14 cellular contexts compared by ENCODE assay signal in genomic region chr17:80712089-80712488, GRCh38.
DNase-seq lines count a peak whose midpoint lies in the region; ATAC-seq and TF ChIP-seq lines count a peak whose summit lies in the region.
"Had no signal": no experiment of that assay in that cellular context is flagged by ENCODE, and none has a peak within 500 bp of the region (broad histone marks: within the 10 kb centered on the region; RNA-seq: fewer than 3 reads in every experiment).

No MANE protein-coding gene starts in this region.

- intact Hi-C loops in natural killer cell (cut with micrococcal nuclease): no loop called here

- DNase-seq in T-helper 1 cell (no peak), natural killer cell (no peak), NCI-H2171 treated with DMSO at 0.1 percent for 48 hours (lab: John Stamatoyannopoulos, UW) (no peak), T-helper 2 cell (no peak)
- no peak for DNase-seq in natural killer cell treated with Interleukin-12 subunit alpha and Interleukin-12 subunit beta and Interleukin-15 and Interleukin-18, amount 100 ng/mL, for 72 hours (ENCODE audit: low spot score)
- no peak for DNase-seq in central memory CD8-positive, alpha-beta T cell (ENCODE audit: low spot score in 2 of 2)
- DNase-seq in stimulated activated effector memory CD8-positive, alpha-beta T cell treated with anti-CD3 and anti-CD28 coated beads, Interleukin-12 subunit alpha, Interleukin-12 subunit beta, amount 100 ng/mL, for 72 hours (ENCODE audit: low spot score in 2 of 2): no peak
- DNase-seq: CD4-positive, alpha-beta memory T cell; DMS153; DMS79; GDM1; GM23248 had no signal

- peak overlapping the region; percentile 13 for H3K4me3 Mint-ChIP-seq in T-helper 1 cell treated with Interleukin-12 subunit alpha and Interleukin-12 subunit beta and Interleukin-4 antibody, amounts not matched to agents 30 μg/mL and 1 μg/mL, for 36 hours
- H3K4me3 Mint-ChIP-seq in natural killer cell: peak overlapping the region; percentile 7
- no peak overlapping the region for H3K4me3 Mint-ChIP-seq in natural killer cell treated with Interleukin-12 subunit alpha and Interleukin-12 subunit beta and Interleukin-15 and Interleukin-18, amount 100 ng/mL, for 72 hours
- peak overlapping the region; percentile 69 for H3K4me3 Mint-ChIP-seq in central memory CD8-positive, alpha-beta T cell
- peak overlapping the region; percentile 51 for H3K4me3 Mint-ChIP-seq in stimulated activated effector memory CD8-positive, alpha-beta T cell treated with anti-CD3 and anti-CD28 coated beads, Interleukin-12 subunit alpha, Interleukin-12 subunit beta, amount 100 ng/mL, for 72 hours
- H3K4me3 Mint-ChIP-seq: CD14-positive monocyte had no signal

- H3K27ac Mint-ChIP-seq in T-helper 1 cell treated with Interleukin-12 subunit alpha and Interleukin-12 subunit beta and Interleukin-4 antibody, amounts not matched to agents 30 μg/mL and 1 μg/mL, for 36 hours: no peak overlapping the region
- peak overlapping the region; percentile 39 to 55 for H3K27ac Mint-ChIP-seq in natural killer cell
- H3K27ac Mint-ChIP-seq in natural killer cell treated with Interleukin-12 subunit alpha and Interleukin-12 subunit beta and Interleukin-15 and Interleukin-18, amount 100 ng/mL, for 72 hours: no peak overlapping the region
- peak overlapping the region; percentile 86 for H3K27ac Mint-ChIP-seq in central memory CD8-positive, alpha-beta T cell (ENCODE audit: low read depth)
- peak overlapping the region; percentile 0 for H3K27ac Mint-ChIP-seq in stimulated activated effector memory CD8-positive, alpha-beta T cell treated with anti-CD3 and anti-CD28 coated beads, Interleukin-12 subunit alpha, Interleukin-12 subunit beta, amount 100 ng/mL, for 72 hours
- H3K27ac Mint-ChIP-seq: CD14-positive monocyte had no signal

- H3K9me3 Mint-ChIP-seq in T-helper 1 cell treated with Interleukin-12 subunit alpha and Interleukin-12 subunit beta and Interleukin-4 antibody, amounts not matched to agents 30 μg/mL and 1 μg/mL, for 36 hours: peaks cover 16% of the 10 kb centered on the region
- H3K9me3 Mint-ChIP-seq in natural killer cell: no peaks in the 10 kb centered on the region
- H3K9me3 Mint-ChIP-seq in natural killer cell treated with Interleukin-12 subunit alpha and Interleukin-12 subunit beta and Interleukin-15 and Interleukin-18, amount 100 ng/mL, for 72 hours: no peaks in the 10 kb centered on the region
- H3K9me3 Mint-ChIP-seq in central memory CD8-positive, alpha-beta T cell: no peaks in the 10 kb centered on the region
- H3K9me3 Mint-ChIP-seq in stimulated activated effector memory CD8-positive, alpha-beta T cell treated with anti-CD3 and anti-CD28 coated beads, Interleukin-12 subunit alpha, Interleukin-12 subunit beta, amount 100 ng/mL, for 72 hours: no peaks in the 10 kb centered on the region

- H3K27me3 Mint-ChIP-seq in T-helper 1 cell treated with Interleukin-12 subunit alpha and Interleukin-12 subunit beta and Interleukin-4 antibody, amounts not matched to agents 30 μg/mL and 1 μg/mL, for 36 hours (ENCODE audit: low read depth): no peaks in the 10 kb centered on the region
- no peaks in the 10 kb centered on the region for H3K27me3 Mint-ChIP-seq in natural killer cell (ENCODE audit: low read depth in 2 of 2)
- H3K27me3 Mint-ChIP-seq in natural killer cell treated with Interleukin-12 subunit alpha and Interleukin-12 subunit beta and Interleukin-15 and Interleukin-18, amount 100 ng/mL, for 72 hours: no peaks in the 10 kb centered on the region
- no peaks in the 10 kb centered on the region for H3K27me3 Mint-ChIP-seq in central memory CD8-positive, alpha-beta T cell
- H3K27me3 Mint-ChIP-seq: CD4-positive, alpha-beta memory T cell had no signal

- no peak for TF ChIP-seq CTCF in natural killer cell (IDR thresholded peaks at IDR 0.05)

- peaks cover 54% of the 10 kb centered on the region for H3K36me3 Mint-ChIP-seq in T-helper 1 cell treated with Interleukin-12 subunit alpha and Interleukin-12 subunit beta and Interleukin-4 antibody, amounts not matched to agents 30 μg/mL and 1 μg/mL, for 36 hours (ENCODE audit: low read depth)
- H3K36me3 Mint-ChIP-seq in natural killer cell: no peaks in the 10 kb centered on the region
- H3K36me3 Mint-ChIP-seq in natural killer cell treated with Interleukin-12 subunit alpha and Interleukin-12 subunit beta and Interleukin-15 and Interleukin-18, amount 100 ng/mL, for 72 hours: peaks cover 7% of the 10 kb centered on the region
- H3K36me3 Mint-ChIP-seq in central memory CD8-positive, alpha-beta T cell (ENCODE audit: insufficient read depth): peaks cover 8% of the 10 kb centered on the region
- H3K36me3 Mint-ChIP-seq in stimulated activated effector memory CD8-positive, alpha-beta T cell treated with anti-CD3 and anti-CD28 coated beads, Interleukin-12 subunit alpha, Interleukin-12 subunit beta, amount 100 ng/mL, for 72 hours: peaks cover 18% of the 10 kb centered on the region

- peak in 2 of 3 donors; percentile 58 to 59 for ATAC-seq in natural killer cell
- ATAC-seq in natural killer cell treated with Interleukin-12 subunit alpha and Interleukin-12 subunit beta and Interleukin-15 and Interleukin-18, amount 100 ng/mL, for 72 hours: no peak
- ATAC-seq in central memory CD8-positive, alpha-beta T cell (replicated peaks; ENCODE audit: extremely low read depth, poor library complexity, severe bottlenecking): peak; percentile 66
- peak; percentile 36 for ATAC-seq in stimulated activated effector memory CD8-positive, alpha-beta T cell treated with anti-CD3 and anti-CD28 coated beads, Interleukin-12 subunit alpha, Interleukin-12 subunit beta, amount 100 ng/mL, for 72 hours

- H3K4me1 Mint-ChIP-seq in T-helper 1 cell treated with Interleukin-12 subunit alpha and Interleukin-12 subunit beta and Interleukin-4 antibody, amounts not matched to agents 30 μg/mL and 1 μg/mL, for 36 hours (ENCODE audit: low read depth): peaks cover 54% of the 10 kb centered on the region
- H3K4me1 Mint-ChIP-seq in natural killer cell: peaks cover 59 to 62% of the 10 kb centered on the region in 2 donors
- peaks cover 9 to 40% of the 10 kb centered on the region in 2 donors for H3K4me1 Mint-ChIP-seq in natural killer cell treated with Interleukin-12 subunit alpha and Interleukin-12 subunit beta and Interleukin-15 and Interleukin-18, amount 100 ng/mL, for 72 hours (ENCODE audit: low read depth in 2 of 2)
- H3K4me1 Mint-ChIP-seq in central memory CD8-positive, alpha-beta T cell: peaks cover 55% of the 10 kb centered on the region
- peaks cover 50% of the 10 kb centered on the region for H3K4me1 Mint-ChIP-seq in stimulated activated effector memory CD8-positive, alpha-beta T cell treated with anti-CD3 and anti-CD28 coated beads, Interleukin-12 subunit alpha, Interleukin-12 subunit beta, amount 100 ng/mL, for 72 hours

Comparison
In these comparisons a context has a peak if more than half of its experiments do, and no peak if none do; other contexts are left out.
1. H3K27ac Mint-ChIP-seq: peak in natural killer cell (2 of 2), central memory CD8-positive, alpha-beta T cell (single experiment) and stimulated activated effector memory CD8-positive, alpha-beta T cell treated with anti-CD3 and anti-CD28 coated beads, Interleukin-12 subunit alpha, Interleukin-12 subunit beta, amount 100 ng/mL, for 72 hours (single experiment); none in T-helper 1 cell treated with Interleukin-12 subunit alpha and Interleukin-12 subunit beta and Interleukin-4 antibody, amounts not matched to agents 30 μg/mL and 1 μg/mL, for 36 hours (single experiment) and natural killer cell treated with Interleukin-12 subunit alpha and Interleukin-12 subunit beta and Interleukin-15 and Interleukin-18, amount 100 ng/mL, for 72 hours (0 of 2).
2. ATAC-seq: peak in natural killer cell (2 of 3), central memory CD8-positive, alpha-beta T cell (single experiment) and stimulated activated effector memory CD8-positive, alpha-beta T cell treated with anti-CD3 and anti-CD28 coated beads, Interleukin-12 subunit alpha, Interleukin-12 subunit beta, amount 100 ng/mL, for 72 hours (single experiment); none in natural killer cell treated with Interleukin-12 subunit alpha and Interleukin-12 subunit beta and Interleukin-15 and Interleukin-18, amount 100 ng/mL, for 72 hours (0 of 2).